ENCODE assay signal across 9 cellular contexts in genomic region chr10:22618081-22618785, GRCh38.
A peak's percentile ranks its signal among the peaks of the same experiment; 100 is the strongest.
DNase-seq lines count a peak whose midpoint lies in the region; ATAC-seq and TF ChIP-seq lines count a peak whose summit lies in the region.
"Had no signal": no experiment of that assay in that cellular context is flagged by ENCODE, and none has a peak within 500 bp of the region (broad histone marks: within the 10 kb centered on the region; RNA-seq: fewer than 3 reads in every experiment).

No MANE protein-coding gene starts in this region.

- H3K27ac ChIP-seq in right atrium auricular region (peak overlapping the region; percentile 54 to 80), upper lobe of left lung (peak overlapping the region in 3 of 4 donors; percentile 33 to 51 (median 49))

- H3K4me1 Mint-ChIP-seq in activated T-cell treated with anti-CD3 and anti-CD28 coated beads, Interleukin-2, amount 50 U/mL, for 24 hours (ENCODE audit: low read depth): peaks cover 96% of the 10 kb centered on the region
- H3K4me1 Mint-ChIP-seq in activated T-helper 2 cell treated with anti-CD3 and anti-CD28 coated beads, Interferon-gamma antibody, Interleukin-2, Interleukin-4, amounts not matched to agents 10 μg/mL and 5 μg/mL and 100 μg/mL, durations not matched to agents 14 hours and 24 hours and 36 hours (ENCODE audit: low read depth): peaks cover 74% of the 10 kb centered on the region

- H3K27ac Mint-ChIP-seq in activated T-cell treated with anti-CD3 and anti-CD28 coated beads, Interleukin-2, amount 50 U/mL, for 24 hours: peak overlapping the region; percentile 89
- H3K27ac Mint-ChIP-seq in activated T-helper 2 cell treated with anti-CD3 and anti-CD28 coated beads, Interferon-gamma antibody, Interleukin-2, Interleukin-4, amounts not matched to agents 10 μg/mL and 5 μg/mL and 100 μg/mL, durations not matched to agents 14 hours and 24 hours and 36 hours: peak overlapping the region; percentile 57

- H3K27me3 ChIP-seq in right atrium auricular region (no peaks in the 10 kb centered on the region), upper lobe of left lung (no peaks in the 10 kb centered on the region)

- H3K36me3 ChIP-seq in right atrium auricular region (no peaks in the 10 kb centered on the region), upper lobe of left lung (no peaks in the 10 kb centered on the region)

- DNase-seq in activated T-cell treated with anti-CD3 and anti-CD28 coated beads, Interleukin-2, amount 50 U/mL, for 24 hours: no peak
- no peak for DNase-seq in activated T-cell treated with anti-CD3 and anti-CD28 coated beads, Interleukin-2, amount 50 U/mL, for 48 hours
- DNase-seq in activated T-helper 2 cell treated with anti-CD3 and anti-CD28 coated beads, Interferon-gamma antibody, Interleukin-2, Interleukin-4, amounts not matched to agents 10 μg/mL and 5 μg/mL and 100 μg/mL, durations not matched to agents 14 hours and 24 hours and 36 hours (ENCODE audit: low spot score): no peak
- DNase-seq in right atrium auricular region (ENCODE audit: low spot score) (no peak), upper lobe of left lung (no peak), NCI-H510A treated with DMSO at 0.1 percent for 48 hours (lab: John Stamatoyannopoulos, UW) (no peak), NCI-H2196 (lab: John Stamatoyannopoulos, UW; ENCODE audit: unreplicated experiment) (no peak), SW480 (ENCODE audit: low spot score) (no peak)
- DNase-seq: SHP77 had no signal

- TF ChIP-seq CTCF in right atrium auricular region (IDR thresholded peaks at IDR 0.05) (no peak), upper lobe of left lung (IDR thresholded peaks at IDR 0.05) (no peak)

- WGBS in upper lobe of left lung, 2 donors: 42 to 55% methylated on average over 4 of the region's 4 CpGs

- H3K27me3 Mint-ChIP-seq in activated T-cell treated with anti-CD3 and anti-CD28 coated beads, Interleukin-2, amount 50 U/mL, for 24 hours: no peaks in the 10 kb centered on the region
- H3K27me3 Mint-ChIP-seq in activated T-helper 2 cell treated with anti-CD3 and anti-CD28 coated beads, Interferon-gamma antibody, Interleukin-2, Interleukin-4, amounts not matched to agents 10 μg/mL and 5 μg/mL and 100 μg/mL, durations not matched to agents 14 hours and 24 hours and 36 hours (ENCODE audit: low read depth): no peaks in the 10 kb centered on the region

- H3K9me3 Mint-ChIP-seq in activated T-cell treated with anti-CD3 and anti-CD28 coated beads, Interleukin-2, amount 50 U/mL, for 24 hours: peaks cover 4% of the 10 kb centered on the region
- no peaks in the 10 kb centered on the region for H3K9me3 Mint-ChIP-seq in activated T-helper 2 cell treated with anti-CD3 and anti-CD28 coated beads, Interferon-gamma antibody, Interleukin-2, Interleukin-4, amounts not matched to agents 10 μg/mL and 5 μg/mL and 100 μg/mL, durations not matched to agents 14 hours and 24 hours and 36 hours

- no peak for TF ChIP-seq POLR2A in upper lobe of left lung (IDR thresholded peaks at IDR 0.05)

- peaks cover 23% of the 10 kb centered on the region for H3K36me3 Mint-ChIP-seq in activated T-cell treated with anti-CD3 and anti-CD28 coated beads, Interleukin-2, amount 50 U/mL, for 24 hours (ENCODE audit: low read depth)
- H3K36me3 Mint-ChIP-seq in activated T-helper 2 cell treated with anti-CD3 and anti-CD28 coated beads, Interferon-gamma antibody, Interleukin-2, Interleukin-4, amounts not matched to agents 10 μg/mL and 5 μg/mL and 100 μg/mL, durations not matched to agents 14 hours and 24 hours and 36 hours (ENCODE audit: low read depth): peaks cover 16% of the 10 kb centered on the region

- no peak overlapping the region for H3K4me3 Mint-ChIP-seq in activated T-cell treated with anti-CD3 and anti-CD28 coated beads, Interleukin-2, amount 50 U/mL, for 24 hours
- H3K4me3 Mint-ChIP-seq in activated T-helper 2 cell treated with anti-CD3 and anti-CD28 coated beads, Interferon-gamma antibody, Interleukin-2, Interleukin-4, amounts not matched to agents 10 μg/mL and 5 μg/mL and 100 μg/mL, durations not matched to agents 14 hours and 24 hours and 36 hours (ENCODE audit: low read depth): no peak overlapping the region

- H3K4me1 ChIP-seq in right atrium auricular region: peaks cover 4 to 67% of the 10 kb centered on the region in 2 donors
- peaks cover 57 to 72% (median 65%) of the 10 kb centered on the region in 4 donors for H3K4me1 ChIP-seq in upper lobe of left lung

- TF ChIP-seq EP300 in upper lobe of left lung (IDR thresholded peaks at IDR 0.05): no peak

- H3K4me3 ChIP-seq in right atrium auricular region (no peak overlapping the region), upper lobe of left lung (no peak overlapping the region)

- ATAC-seq in upper lobe of left lung (ENCODE audit: low FRiP score in 2 of 2): no peak

- no peaks in the 10 kb centered on the region for H3K9me3 ChIP-seq in right atrium auricular region
- no peaks in the 10 kb centered on the region for H3K9me3 ChIP-seq in upper lobe of left lung

- intact Hi-C loops in activated T-helper 2 cell treated with anti-CD3 and anti-CD28 coated beads, Interferon-gamma antibody, Interleukin-2, Interleukin-4, amounts not matched to agents 10 μg/mL and 5 μg/mL and 100 μg/mL, durations not matched to agents 14 hours and 24 hours and 36 hours (cut with micrococcal nuclease): loop anchor here (1.0 kb wide), 1 partner anchor 11 kb away; no protein-coding TSS in a partner anchor
